37 cellular contexts compared by ENCODE assay signal in genomic region chr21:14319805-14320204, GRCh38.
"Had no signal": no experiment of that assay in that cellular context is flagged by ENCODE, and none has a peak within 500 bp of the region (broad histone marks: within the 10 kb centered on the region; RNA-seq: fewer than 3 reads in every experiment).

No MANE protein-coding gene starts in this region.

- H3K27ac ChIP-seq: ascending aorta, cardiac muscle cell, VCaP had no signal

- H3K4me1 ChIP-seq: ascending aorta had no signal

- H3K9me3 ChIP-seq: ascending aorta had no signal

- H3K27me3 ChIP-seq: ascending aorta, cardiac muscle cell had no signal

- H3K9me3 Mint-ChIP-seq: activated CD4-positive, alpha-beta memory T cell treated with anti-CD3 and anti-CD28 coated beads, Interleukin-2, amount 10 ng/mL, durations not matched to agents 7 days and 5 days; activated CD4-positive, alpha-beta T cell treated with anti-CD3 and anti-CD28 coated beads, Interleukin-2, amount 10 ng/mL, durations not matched to agents 7 days and 5 days; activated naive CD4-positive, alpha-beta T cell treated with anti-CD3 and anti-CD28 coated beads, Interleukin-2, amount 10 ng/mL, durations not matched to agents 7 days and 5 days; activated naive CD4-positive, alpha-beta T cell treated with anti-CD3 and anti-CD28 coated beads, Interleukin-2, amount 50 U/mL, for 24 hours; activated naive CD8-positive, alpha-beta T cell treated with anti-CD3 and anti-CD28 coated beads, Interleukin-2, amount 10 ng/mL, durations not matched to agents 7 days and 5 days; activated naive CD8-positive, alpha-beta T cell treated with anti-CD3 and anti-CD28 coated beads, Interleukin-2, amount 50 U/mL, for 24 hours; activated T-cell treated with anti-CD3 and anti-CD28 coated beads, Interleukin-2, amount 50 U/mL, for 24 hours; activated T-helper 2 cell treated with anti-CD3 and anti-CD28 coated beads, Interferon-gamma antibody, Interleukin-2, Interleukin-4, amounts not matched to agents 10 μg/mL and 5 μg/mL and 100 μg/mL, durations not matched to agents 14 hours and 24 hours and 36 hours; brain; central memory CD8-positive, alpha-beta T cell; T-helper 1 cell treated with Interleukin-12 subunit alpha and Interleukin-12 subunit beta and Interleukin-4 antibody, amounts not matched to agents 30 μg/mL and 1 μg/mL, for 36 hours; T-helper 2 cell treated with Interferon-gamma antibody and Interleukin-4, amounts not matched to agents 5 μg/mL and 100 μg/mL, for 36 hours had no signal

- H3K4me3 ChIP-seq: ascending aorta, cardiac muscle cell had no signal

- H3K27ac Mint-ChIP-seq: activated CD4-positive, alpha-beta memory T cell treated with anti-CD3 and anti-CD28 coated beads, Interleukin-2, amount 10 ng/mL, durations not matched to agents 7 days and 5 days; activated CD4-positive, alpha-beta T cell treated with anti-CD3 and anti-CD28 coated beads for 36 hours; activated CD4-positive, alpha-beta T cell treated with anti-CD3 and anti-CD28 coated beads, Interleukin-2, amount 10 ng/mL, durations not matched to agents 7 days and 5 days; activated CD8-positive, alpha-beta memory T cell treated with anti-CD3 and anti-CD28 coated beads, Interleukin-2, amount 10 ng/mL, durations not matched to agents 7 days and 5 days; activated CD8-positive, alpha-beta T cell treated with anti-CD3 and anti-CD28 coated beads, Interleukin-2, amount 10 ng/mL, durations not matched to agents 7 days and 5 days; activated naive CD4-positive, alpha-beta T cell treated with anti-CD3 and anti-CD28 coated beads, Interleukin-2, amount 10 ng/mL, durations not matched to agents 7 days and 5 days; activated naive CD4-positive, alpha-beta T cell treated with anti-CD3 and anti-CD28 coated beads, Interleukin-2, amount 50 U/mL, for 24 hours; activated naive CD8-positive, alpha-beta T cell; activated naive CD8-positive, alpha-beta T cell treated with anti-CD3 and anti-CD28 coated beads, Interleukin-2, amount 10 ng/mL, durations not matched to agents 7 days and 5 days; activated naive CD8-positive, alpha-beta T cell treated with anti-CD3 and anti-CD28 coated beads, Interleukin-2, amount 50 U/mL, for 24 hours; activated T-cell treated with anti-CD3 and anti-CD28 coated beads, Interleukin-2, amount 50 U/mL, for 24 hours; activated T-helper 2 cell treated with anti-CD3 and anti-CD28 coated beads, Interferon-gamma antibody, Interleukin-2, Interleukin-4, amounts not matched to agents 10 μg/mL and 5 μg/mL and 100 μg/mL, durations not matched to agents 14 hours and 24 hours and 36 hours; brain; T-helper 1 cell treated with Interleukin-12 subunit alpha and Interleukin-12 subunit beta and Interleukin-4 antibody, amounts not matched to agents 30 μg/mL and 1 μg/mL, for 36 hours; T-helper 2 cell treated with Interferon-gamma antibody and Interleukin-4, amounts not matched to agents 5 μg/mL and 100 μg/mL, for 36 hours had no signal

- H3K36me3 ChIP-seq: ascending aorta, cardiac muscle cell had no signal

- H3K4me1 Mint-ChIP-seq: activated CD4-positive, alpha-beta memory T cell treated with anti-CD3 and anti-CD28 coated beads, Interleukin-2, amount 10 ng/mL, durations not matched to agents 7 days and 5 days; activated CD4-positive, alpha-beta T cell treated with anti-CD3 and anti-CD28 coated beads for 36 hours; activated CD4-positive, alpha-beta T cell treated with anti-CD3 and anti-CD28 coated beads, Interleukin-2, amount 10 ng/mL, durations not matched to agents 7 days and 5 days; activated CD8-positive, alpha-beta memory T cell treated with anti-CD3 and anti-CD28 coated beads, Interleukin-2, amount 10 ng/mL, durations not matched to agents 7 days and 5 days; activated naive CD4-positive, alpha-beta T cell treated with anti-CD3 and anti-CD28 coated beads, Interleukin-2, amount 10 ng/mL, durations not matched to agents 7 days and 5 days; activated naive CD4-positive, alpha-beta T cell treated with anti-CD3 and anti-CD28 coated beads, Interleukin-2, amount 50 U/mL, for 24 hours; activated naive CD8-positive, alpha-beta T cell treated with anti-CD3 and anti-CD28 coated beads, Interleukin-2, amount 10 ng/mL, durations not matched to agents 7 days and 5 days; activated naive CD8-positive, alpha-beta T cell treated with anti-CD3 and anti-CD28 coated beads, Interleukin-2, amount 50 U/mL, for 24 hours; brain; central memory CD8-positive, alpha-beta T cell had no signal

- DNase-seq: activated CD4-positive, alpha-beta memory T cell treated with anti-CD3 and anti-CD28 coated beads, Interleukin-2, amount 10 ng/mL, durations not matched to agents 7 days and 5 days; activated CD4-positive, alpha-beta T cell treated with anti-CD3 and anti-CD28 coated beads for 1 hour; activated CD4-positive, alpha-beta T cell treated with anti-CD3 and anti-CD28 coated beads for 36 hours; activated CD4-positive, alpha-beta T cell treated with anti-CD3 and anti-CD28 coated beads for 48 hours; activated CD4-positive, alpha-beta T cell treated with anti-CD3 and anti-CD28 coated beads, Interleukin-2, amount 10 ng/mL, durations not matched to agents 7 days and 5 days; activated CD4-positive, alpha-beta T cell treated with anti-CD3 and anti-CD28 coated beads, Interleukin-2, amount 50 U/mL, for 48 hours; activated CD4-positive, CD25-positive, alpha-beta regulatory T cell; activated CD8-positive, alpha-beta memory T cell treated with anti-CD3 and anti-CD28 coated beads for 24 hours; activated CD8-positive, alpha-beta memory T cell treated with anti-CD3 and anti-CD28 coated beads, Interleukin-2, amount 10 ng/mL, durations not matched to agents 7 days and 5 days; activated CD8-positive, alpha-beta memory T cell treated with anti-CD3 and anti-CD28 coated beads, Interleukin-2, amount 50 U/mL, for 48 hours; activated CD8-positive, alpha-beta T cell treated with anti-CD3 and anti-CD28 coated beads, Interleukin-2, amount 10 ng/mL, durations not matched to agents 7 days and 5 days; activated effector memory CD4-positive, alpha-beta T cell treated with Interleukin-2 at 50 U/mL for 16 hours; activated gamma-delta T cell; activated naive CD4-positive, alpha-beta T cell treated with anti-CD3 and anti-CD28 coated beads, Interleukin-2, amount 10 ng/mL, durations not matched to agents 7 days and 5 days; activated naive CD4-positive, alpha-beta T cell treated with Interleukin-2 at 50 U/mL for 16 hours; activated naive CD8-positive, alpha-beta T cell treated with anti-CD3 and anti-CD28 coated beads, Interleukin-2, amount 10 ng/mL, durations not matched to agents 7 days and 5 days; activated naive CD8-positive, alpha-beta T cell treated with anti-CD3 and anti-CD28 coated beads, Interleukin-2, amount 50 U/mL, for 24 hours; activated T-cell treated with anti-CD3 and anti-CD28 coated beads, Interleukin-2, amount 50 U/mL, for 24 hours; activated T-cell treated with anti-CD3 and anti-CD28 coated beads, Interleukin-2, amount 50 U/mL, for 48 hours; amygdala; anterior cingulate cortex; caudate nucleus; cerebellar nuclear complex; T-helper 1 cell; T-helper 2 cell; T-helper 9 cell had no signal

- H3K4me3 Mint-ChIP-seq: activated CD4-positive, alpha-beta memory T cell treated with anti-CD3 and anti-CD28 coated beads, Interleukin-2, amount 10 ng/mL, durations not matched to agents 7 days and 5 days; activated CD4-positive, alpha-beta T cell treated with anti-CD3 and anti-CD28 coated beads for 36 hours; activated CD4-positive, alpha-beta T cell treated with anti-CD3 and anti-CD28 coated beads, Interleukin-2, amount 10 ng/mL, durations not matched to agents 7 days and 5 days; activated CD8-positive, alpha-beta memory T cell treated with anti-CD3 and anti-CD28 coated beads, Interleukin-2, amount 10 ng/mL, durations not matched to agents 7 days and 5 days; activated CD8-positive, alpha-beta T cell treated with anti-CD3 and anti-CD28 coated beads, Interleukin-2, amount 10 ng/mL, durations not matched to agents 7 days and 5 days; activated naive CD4-positive, alpha-beta T cell treated with anti-CD3 and anti-CD28 coated beads, Interleukin-2, amount 10 ng/mL, durations not matched to agents 7 days and 5 days; activated naive CD4-positive, alpha-beta T cell treated with anti-CD3 and anti-CD28 coated beads, Interleukin-2, amount 50 U/mL, for 24 hours; activated naive CD8-positive, alpha-beta T cell; activated naive CD8-positive, alpha-beta T cell treated with anti-CD3 and anti-CD28 coated beads, Interleukin-2, amount 10 ng/mL, durations not matched to agents 7 days and 5 days; activated naive CD8-positive, alpha-beta T cell treated with anti-CD3 and anti-CD28 coated beads, Interleukin-2, amount 50 U/mL, for 24 hours; activated T-cell treated with anti-CD3 and anti-CD28 coated beads, Interleukin-2, amount 50 U/mL, for 24 hours; brain; central memory CD8-positive, alpha-beta T cell; T-helper 1 cell treated with Interleukin-12 subunit alpha and Interleukin-12 subunit beta and Interleukin-4 antibody, amounts not matched to agents 30 μg/mL and 1 μg/mL, for 36 hours; T-helper 2 cell treated with Interferon-gamma antibody and Interleukin-4, amounts not matched to agents 5 μg/mL and 100 μg/mL, for 36 hours had no signal

- ATAC-seq: activated CD4-positive, alpha-beta T cell treated with anti-CD3 and anti-CD28 coated beads for 36 hours; activated CD4-positive, CD25-positive, alpha-beta regulatory T cell treated with anti-CD3 and anti-CD28 coated beads, Interleukin-2, amount 50 U/mL, for 24 hours; activated CD8-positive, alpha-beta memory T cell treated with anti-CD3 and anti-CD28 coated beads, Interleukin-2, amount 10 ng/mL, durations not matched to agents 7 days and 5 days; activated CD8-positive, alpha-beta T cell treated with anti-CD3 and anti-CD28 coated beads, Interleukin-2, amount 10 ng/mL, durations not matched to agents 7 days and 5 days; activated naive CD8-positive, alpha-beta T cell treated with anti-CD3 and anti-CD28 coated beads, Interleukin-2, amount 50 U/mL, for 24 hours had no signal

- H3K36me3 Mint-ChIP-seq: activated CD8-positive, alpha-beta memory T cell treated with anti-CD3 and anti-CD28 coated beads, Interleukin-2, amount 10 ng/mL, durations not matched to agents 7 days and 5 days; activated naive CD4-positive, alpha-beta T cell treated with anti-CD3 and anti-CD28 coated beads, Interleukin-2, amount 10 ng/mL, durations not matched to agents 7 days and 5 days; activated naive CD4-positive, alpha-beta T cell treated with anti-CD3 and anti-CD28 coated beads, Interleukin-2, amount 50 U/mL, for 24 hours; activated naive CD8-positive, alpha-beta T cell; activated naive CD8-positive, alpha-beta T cell treated with anti-CD3 and anti-CD28 coated beads, Interleukin-2, amount 10 ng/mL, durations not matched to agents 7 days and 5 days; brain had no signal
